ENCODE assay signal across 15 cellular contexts in genomic region chr2:27708666-27709065, GRCh38. TPM values are rescaled to one million over a fixed set of nuclear protein-coding genes. Genes with fewer than 3 reads are reported as not detected.
A peak's percentile ranks its signal among the peaks of the same experiment; 100 is the strongest.
DNase-seq lines count a peak whose midpoint lies in the region; ATAC-seq and TF ChIP-seq lines count a peak whose summit lies in the region.
"Had no signal": no experiment of that assay in that cellular context is flagged by ENCODE, and none has a peak within 500 bp of the region (broad histone marks: within the 10 kb centered on the region; RNA-seq: fewer than 3 reads in every experiment).

No MANE protein-coding gene starts in this region.

- H3K23me2 ChIP-seq in H9 (ENCODE audit: insufficient read length, low read depth, low read length, poor library complexity, severe bottlenecking) = no peaks in the 10 kb centered on the region

- no peaks in the 10 kb centered on the region for H3K79me2 ChIP-seq in H9 (ENCODE audit: insufficient read depth, low read length)

- H3K27me3 ChIP-seq in ascending aorta (no peaks in the 10 kb centered on the region), layer of hippocampus (ENCODE audit: control insufficient read depth, insufficient read depth, low read length) (no peaks in the 10 kb centered on the region), suprapubic skin (no peaks in the 10 kb centered on the region), H9 (ENCODE audit: insufficient read depth, low read length) (no peaks in the 10 kb centered on the region)
- H3K27me3 ChIP-seq: MG63 had no signal

- no peak overlapping the region for H3K9ac ChIP-seq in H9 (ENCODE audit: extremely low read depth, insufficient read length, low read length)
- H3K9ac ChIP-seq: KMS-11 had no signal

- H3K4me1 Mint-ChIP-seq in Calu3 (ENCODE audit: low read depth, unreplicated experiment) (peaks cover 42% of the 10 kb centered on the region), H9 (peaks cover 9 to 14% of the 10 kb centered on the region in 2 experiments)
- H3K4me1 Mint-ChIP-seq in stimulated activated naive CD8-positive, alpha-beta T cell treated with anti-CD3 and anti-CD28 coated beads, Interleukin-15, amount 100 ng/mL, for 72 hours = peaks cover 37% of the 10 kb centered on the region
- H3K4me1 Mint-ChIP-seq in natural killer cell treated with Interleukin-12 subunit alpha and Interleukin-12 subunit beta and Interleukin-15 and Interleukin-18, amount 100 ng/mL, for 72 hours (ENCODE audit: low read depth in 2 of 2) = peaks cover 23% of the 10 kb centered on the region in 2 donors

- H2AK5ac ChIP-seq in H9 (ENCODE audit: insufficient read length, low read length) = no peak overlapping the region

- peaks cover 29 to 46% of the 10 kb centered on the region in 2 donors for H3K4me1 ChIP-seq in ascending aorta
- peaks cover 53% of the 10 kb centered on the region for H3K4me1 ChIP-seq in suprapubic skin
- no peaks in the 10 kb centered on the region for H3K4me1 ChIP-seq in H9 (ENCODE audit: insufficient read depth, low read length)

- H3K36me3 Mint-ChIP-seq in Calu3 (ENCODE audit: insufficient read depth, unreplicated experiment) (peaks cover 5% of the 10 kb centered on the region), H9 (ENCODE audit: insufficient read depth in 1 of 3, low read depth in 3 of 3) (no peaks in the 10 kb centered on the region; a peak in 1 of 7 replicates)
- H3K36me3 Mint-ChIP-seq in natural killer cell treated with Interleukin-12 subunit alpha and Interleukin-12 subunit beta and Interleukin-15 and Interleukin-18, amount 100 ng/mL, for 72 hours = no peaks in the 10 kb centered on the region
- H3K36me3 Mint-ChIP-seq: CD4-positive, CD25-positive, alpha-beta regulatory T cell had no signal

- H3K27ac Mint-ChIP-seq in Calu3 (ENCODE audit: unreplicated experiment) = peak overlapping the region; percentile 52
- no peak overlapping the region for H3K27ac Mint-ChIP-seq in H9
- H3K27ac Mint-ChIP-seq in stimulated activated naive CD8-positive, alpha-beta T cell treated with anti-CD3 and anti-CD28 coated beads, Interleukin-15, amount 100 ng/mL, for 72 hours = peak overlapping the region in 1 of 2 donors; percentile 8
- H3K27ac Mint-ChIP-seq in natural killer cell treated with Interleukin-12 subunit alpha and Interleukin-12 subunit beta and Interleukin-15 and Interleukin-18, amount 100 ng/mL, for 72 hours = peak overlapping the region in 1 of 2 donors; percentile 28
- H3K27ac Mint-ChIP-seq: CD4-positive, CD25-positive, alpha-beta regulatory T cell had no signal

- no peak overlapping the region for H3K18ac ChIP-seq in H9 (ENCODE audit: insufficient read length, low read depth, low read length)

- no peak overlapping the region for H2BK5ac ChIP-seq in H9 (ENCODE audit: insufficient read length, low read length)

- CTCF ChIA-PET in Calu3 (lab: Charles Lee) = no interaction called here

- no peak for TF ChIP-seq POLR2A in suprapubic skin (IDR thresholded peaks at IDR 0.05)

- 57% methylated on average over 3 of the region's 3 CpGs for WGBS in suprapubic skin
- WGBS in H9 (ENCODE audit: extremely low coverage, insufficient read length, low lambda C conversion rate) = no CpG with 5 or more reads among the region's 3 CpGs

- no peak overlapping the region for H4K8ac ChIP-seq in H9 (replicated peaks; ENCODE audit: insufficient read length, low read depth, low read length)

- H3T11ph ChIP-seq in H9 (ENCODE audit: low read length) = no peak overlapping the region

- H3K79me1 ChIP-seq in H9 (ENCODE audit: insufficient read depth, low read depth, low read length, poor library complexity, severe bottlenecking) = no peaks in the 10 kb centered on the region

- no peak overlapping the region for H3K14ac ChIP-seq in H9 (ENCODE audit: insufficient read depth, low read length)

- H4K5ac ChIP-seq in H9 (ENCODE audit: insufficient read length, low read depth, low read length) = no peak overlapping the region

- no peak overlapping the region for H3K56ac ChIP-seq in H9 (ENCODE audit: insufficient read length, low read depth, low read length)

- H3K4me3 Mint-ChIP-seq in Calu3 (ENCODE audit: low read depth, unreplicated experiment) = no peak overlapping the region
- no peak overlapping the region for H3K4me3 Mint-ChIP-seq in H9
- H3K4me3 Mint-ChIP-seq in stimulated activated naive CD8-positive, alpha-beta T cell treated with anti-CD3 and anti-CD28 coated beads, Interleukin-15, amount 100 ng/mL, for 72 hours = no peak overlapping the region
- H3K4me3 Mint-ChIP-seq in natural killer cell treated with Interleukin-12 subunit alpha and Interleukin-12 subunit beta and Interleukin-15 and Interleukin-18, amount 100 ng/mL, for 72 hours = no peak overlapping the region
- H3K4me3 Mint-ChIP-seq: CD4-positive, CD25-positive, alpha-beta regulatory T cell had no signal

- H3K4ac ChIP-seq in H9 (ENCODE audit: low read depth, low read length) = no peak overlapping the region

- ATAC-seq in stimulated activated naive CD8-positive, alpha-beta T cell treated with anti-CD3 and anti-CD28 coated beads, Interleukin-15, amount 100 ng/mL, for 72 hours = no peak
- no peak for ATAC-seq in natural killer cell treated with Interleukin-12 subunit alpha and Interleukin-12 subunit beta and Interleukin-15 and Interleukin-18, amount 100 ng/mL, for 72 hours
- ATAC-seq: PC-3 had no signal

- H3K36me3 ChIP-seq in ascending aorta = no peaks in the 10 kb centered on the region
- no peaks in the 10 kb centered on the region for H3K36me3 ChIP-seq in suprapubic skin
- H3K36me3 ChIP-seq: MG63 had no signal

- TF ChIP-seq EP300 in suprapubic skin (IDR thresholded peaks at IDR 0.05) = no peak

- H4K91ac ChIP-seq in H9 (ENCODE audit: insufficient read length, low read depth, low read length) = no peak overlapping the region

- no peak overlapping the region for H3K4me2 ChIP-seq in H9 (ENCODE audit: insufficient read depth, insufficient read length, low read length)
- H3K4me2 ChIP-seq: KMS-11 had no signal

- H2BK120ac ChIP-seq in H9 (ENCODE audit: low read depth, low read length, poor library complexity, severe bottlenecking) = no peak overlapping the region

- H3K23ac ChIP-seq in H9 (ENCODE audit: insufficient read length, low read depth, low read length) = no peak overlapping the region

- no peak overlapping the region for H2BK12ac ChIP-seq in H9 (ENCODE audit: insufficient read length, low read depth, low read length)

- no peak overlapping the region for H2AFZ ChIP-seq in H9 (ENCODE audit: low read length)

- intact Hi-C loops in Calu3 (cut with micrococcal nuclease; ENCODE audit: unreplicated experiment) = no loop called here
- intact Hi-C loops in ascending aorta (cut with DNase I) = loop anchor here (5.0 kb wide), 2 partner anchors 579 to 919 kb away; no protein-coding TSS in a partner anchor

- H3K27ac ChIP-seq in ascending aorta (peak overlapping the region; percentile 95 to 97), layer of hippocampus (ENCODE audit: low read depth, low read length) (peak overlapping the region; percentile 52), suprapubic skin (peak overlapping the region; percentile 90), H9 (ENCODE audit: insufficient read length, low read depth, low read length) (no peak overlapping the region)
- H3K27ac ChIP-seq: KMS-11 had no signal

- H2BK20ac ChIP-seq in H9 (ENCODE audit: low read depth, low read length, poor library complexity, severe bottlenecking) = no peak overlapping the region

- no peaks in the 10 kb centered on the region for H3K27me3 Mint-ChIP-seq in Calu3 (ENCODE audit: unreplicated experiment)
- peaks cover 1% of the 10 kb centered on the region; the same call in 1 of the 2 replicates for H3K27me3 Mint-ChIP-seq in H9 (ENCODE audit: low read depth)
- peaks cover 14% of the 10 kb centered on the region for H3K27me3 Mint-ChIP-seq in stimulated activated naive CD8-positive, alpha-beta T cell treated with anti-CD3 and anti-CD28 coated beads, Interleukin-15, amount 100 ng/mL, for 72 hours
- no peaks in the 10 kb centered on the region for H3K27me3 Mint-ChIP-seq in natural killer cell treated with Interleukin-12 subunit alpha and Interleukin-12 subunit beta and Interleukin-15 and Interleukin-18, amount 100 ng/mL, for 72 hours

- H2BK15ac ChIP-seq in H9 (ENCODE audit: low read depth, low read length) = no peak overlapping the region

- H3K9me3 ChIP-seq in ascending aorta (no peaks in the 10 kb centered on the region), suprapubic skin (no peaks in the 10 kb centered on the region), H9 (ENCODE audit: control insufficient read depth, low read depth, low read length) (no peaks in the 10 kb centered on the region)
- H3K9me3 ChIP-seq: MG63 had no signal

- H3K4me3 ChIP-seq in ascending aorta (no peak overlapping the region), suprapubic skin (no peak overlapping the region)
- H3K4me3 ChIP-seq: MG63 had no signal

- DNase-seq in Calu3 (no peak), ascending aorta (ENCODE audit: low spot score in 2 of 2) (no peak), suprapubic skin (ENCODE audit: low spot score in 2 of 2) (no peak), NCI-H2029 treated with DMSO at 0.1 percent for 48 hours (lab: John Stamatoyannopoulos, UW) (no peak), H9 (no peak)
- DNase-seq in stimulated activated naive CD8-positive, alpha-beta T cell treated with anti-CD3 and anti-CD28 coated beads, Interleukin-15, amount 100 ng/mL, for 72 hours = no peak
- no peak for DNase-seq in natural killer cell treated with Interleukin-12 subunit alpha and Interleukin-12 subunit beta and Interleukin-15 and Interleukin-18, amount 100 ng/mL, for 72 hours (ENCODE audit: low spot score)
- DNase-seq: ACHN; CD4-positive, CD25-positive, alpha-beta regulatory T cell; MG63; NCI-H1092 treated with DMSO at 0.1 percent for 48 hours; NCI-H1694; PC-3 had no signal

- BruUV-seq in Calu3 (replicated peaks; lab: Mats Ljungman, UMichigan) = no TSS peak

- peaks cover 2% of the 10 kb centered on the region for H3K9me3 Mint-ChIP-seq in Calu3 (ENCODE audit: low read depth, unreplicated experiment)
- H3K9me3 Mint-ChIP-seq in H9 = no peaks in the 10 kb centered on the region
- no peaks in the 10 kb centered on the region for H3K9me3 Mint-ChIP-seq in stimulated activated naive CD8-positive, alpha-beta T cell treated with anti-CD3 and anti-CD28 coated beads, Interleukin-15, amount 100 ng/mL, for 72 hours
- no peaks in the 10 kb centered on the region for H3K9me3 Mint-ChIP-seq in natural killer cell treated with Interleukin-12 subunit alpha and Interleukin-12 subunit beta and Interleukin-15 and Interleukin-18, amount 100 ng/mL, for 72 hours

- no peaks in the 10 kb centered on the region for H4K20me1 ChIP-seq in H9 (ENCODE audit: control insufficient read depth, insufficient read depth, insufficient read length)

- TF ChIP-seq CTCF in Calu3 (IDR thresholded peaks at IDR 0.05; ENCODE audit: unreplicated experiment) = no peak
- TF ChIP-seq CTCF in ascending aorta (IDR thresholded peaks at IDR 0.05) = no peak
- no peak for TF ChIP-seq CTCF in suprapubic skin (IDR thresholded peaks at IDR 0.05)
- no peak for TF ChIP-seq CTCF in H9 (conservative IDR thresholded peaks at IDR 0.05)

RNA-seq across cellular contexts. Expression of gene SLC4A1AP, which starts 45.0 kb away (rescaled TPM):
- total RNA-seq in Calu3 (2022) (24.2 and 27.8 TPM in 2 replicates), ascending aorta (26.8 TPM), suprapubic skin (10 to 100 TPM; 15.1 to 25.3 (median 20.7) TPM), H9 (2021) (18.8 and 20.8 TPM in 2 replicates)
- 10 to 100 TPM; 31.1 to 33.3 TPM for total RNA-seq in natural killer cell treated with Interleukin-12 subunit alpha and Interleukin-12 subunit beta and Interleukin-15 and Interleukin-18, amount 100 ng/mL, for 72 hours

RNA-seq across cellular contexts. Expression of gene SUPT7L, which starts 45.3 kb away (rescaled TPM):
- total RNA-seq in Calu3 (2022) (33.0 and 35.5 TPM in 2 replicates), ascending aorta (6.1 TPM), suprapubic skin (10 to 100 TPM; 17.0 to 27.3 (median 22.2) TPM), H9 (2021) (28.9 and 30.4 TPM in 2 replicates)
- total RNA-seq in natural killer cell treated with Interleukin-12 subunit alpha and Interleukin-12 subunit beta and Interleukin-15 and Interleukin-18, amount 100 ng/mL, for 72 hours = 10 to 100 TPM; 32.9 to 41.9 TPM
